Comparison of ENCODE assay signal across 21 cellular contexts in the genomic region with DNA sequence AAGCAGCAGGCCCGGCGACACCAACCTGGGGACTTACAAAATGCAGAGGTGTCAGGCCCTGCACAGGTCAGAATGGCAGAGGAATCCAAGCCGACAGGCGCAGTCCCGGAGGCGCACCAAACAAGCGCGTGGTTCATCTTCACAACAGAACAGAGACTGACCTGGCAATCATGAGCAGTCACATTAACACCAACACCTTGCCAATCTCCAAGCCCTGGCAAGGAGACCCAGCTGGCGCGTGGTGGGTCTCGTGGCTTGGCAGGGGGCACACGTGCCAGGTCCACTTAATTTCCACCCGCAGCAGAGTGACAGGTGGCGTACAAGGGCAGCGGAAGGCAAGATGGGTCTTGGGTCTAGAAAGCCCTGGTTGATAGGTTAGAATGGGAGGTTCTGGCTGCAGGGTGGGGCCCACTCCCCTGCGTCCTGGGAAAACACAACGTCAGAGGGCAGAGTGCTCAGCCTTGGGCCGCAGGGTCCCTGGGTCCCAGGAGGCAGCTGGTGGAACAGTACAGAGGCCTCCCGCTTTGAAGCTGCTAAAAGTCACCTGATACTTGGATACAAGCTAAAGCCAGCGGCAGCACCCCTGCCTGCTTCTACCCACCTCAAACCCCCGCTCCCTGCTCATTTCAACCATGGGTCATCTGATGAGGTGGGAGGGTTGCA.
"Had no signal": no experiment of that assay in that cellular context is flagged by ENCODE, and none has a peak within 500 bp of the region (broad histone marks: within the 10 kb centered on the region; RNA-seq: fewer than 3 reads in every experiment).

No MANE protein-coding gene starts in this region.

- H3K4me1 ChIP-seq: parathyroid adenoma, upper lobe of right lung had no signal

- H3K4me3 Mint-ChIP-seq: activated B cell treated with CpG ODN at 0.5 μM for 24 hours; activated CD4-positive, alpha-beta memory T cell treated with anti-CD3 and anti-CD28 coated beads for 36 hours; activated naive CD8-positive, alpha-beta T cell; naive thymus-derived CD4-positive, alpha-beta T cell; T-helper 2 cell treated with Interferon-gamma antibody and Interleukin-4, amounts not matched to agents 5 μg/mL and 100 μg/mL, for 36 hours had no signal

- H3K4me3 ChIP-seq: cardiac muscle cell, dorsolateral prefrontal cortex, upper lobe of right lung had no signal

- ATAC-seq: naive thymus-derived CD4-positive, alpha-beta T cell; upper lobe of right lung had no signal

- H3K4me1 Mint-ChIP-seq: activated B cell treated with CpG ODN at 0.5 μM for 24 hours; naive thymus-derived CD4-positive, alpha-beta T cell had no signal

- FAIRE-seq: colon, TTC549 had no signal

- H3K9me3 Mint-ChIP-seq: activated B cell treated with CpG ODN at 0.5 μM for 24 hours; activated CD4-positive, alpha-beta memory T cell treated with anti-CD3 and anti-CD28 coated beads for 36 hours; naive thymus-derived CD4-positive, alpha-beta T cell; T-helper 2 cell treated with Interferon-gamma antibody and Interleukin-4, amounts not matched to agents 5 μg/mL and 100 μg/mL, for 36 hours had no signal

- H2AFZ ChIP-seq: parathyroid adenoma had no signal

- H3K27me3 ChIP-seq: cardiac muscle cell, upper lobe of right lung had no signal

- H3K27me3 Mint-ChIP-seq: activated CD4-positive, alpha-beta memory T cell treated with anti-CD3 and anti-CD28 coated beads for 36 hours; activated naive CD8-positive, alpha-beta T cell; naive thymus-derived CD4-positive, alpha-beta T cell had no signal

- H3K36me3 Mint-ChIP-seq: activated CD4-positive, alpha-beta memory T cell treated with anti-CD3 and anti-CD28 coated beads for 36 hours; activated naive CD8-positive, alpha-beta T cell; naive thymus-derived CD4-positive, alpha-beta T cell had no signal

- H3K27ac Mint-ChIP-seq: activated B cell treated with CpG ODN at 0.5 μM for 24 hours; activated CD4-positive, alpha-beta memory T cell treated with anti-CD3 and anti-CD28 coated beads for 36 hours; activated naive CD8-positive, alpha-beta T cell; naive thymus-derived CD4-positive, alpha-beta T cell; T-helper 2 cell treated with Interferon-gamma antibody and Interleukin-4, amounts not matched to agents 5 μg/mL and 100 μg/mL, for 36 hours had no signal

- H3K27ac ChIP-seq: cardiac muscle cell, epithelial cell of prostate, parathyroid adenoma, upper lobe of right lung had no signal

- H3K36me3 ChIP-seq: cardiac muscle cell, upper lobe of right lung had no signal

- H3K79me2 ChIP-seq: parathyroid adenoma had no signal

- H3K9ac ChIP-seq: parathyroid adenoma had no signal

- DNase-seq: activated B cell treated with CpG ODN at 0.5 μM for 24 hours; activated CD4-positive, alpha-beta memory T cell treated with anti-CD3 and anti-CD28 coated beads for 36 hours; activated CD4-positive, alpha-beta T cell treated with anti-CD3 and anti-CD28 coated beads for 4 hours; activated T-cell treated with anti-CD3 and anti-CD28 coated beads for 4 hours; foreskin fibroblast; hypothalamus; islet precursor cell; naive thymus-derived CD4-positive, alpha-beta T cell; stimulated activated CD4-positive, alpha-beta T cell treated with anti-CD3 and anti-CD28 coated beads, Interleukin-12 subunit alpha, Interleukin-12 subunit beta, amount 100 ng/mL, for 4 hours; stimulated activated CD4-positive, alpha-beta T cell treated with anti-CD3 and anti-CD28 coated beads, Interleukin-1b, Interleukin-23, amount 100 ng/mL, for 48 hours; stimulated activated CD8-positive, alpha-beta memory T cell treated with anti-CD3 and anti-CD28 coated beads, Interleukin-4, amount 100 ng/mL, for 48 hours; stimulated activated naive CD4-positive, alpha-beta T cell; upper lobe of right lung had no signal

- H3K9me3 ChIP-seq: upper lobe of right lung had no signal
